Comparison of ENCODE assay signal across 8 cellular contexts in the genomic region with DNA sequence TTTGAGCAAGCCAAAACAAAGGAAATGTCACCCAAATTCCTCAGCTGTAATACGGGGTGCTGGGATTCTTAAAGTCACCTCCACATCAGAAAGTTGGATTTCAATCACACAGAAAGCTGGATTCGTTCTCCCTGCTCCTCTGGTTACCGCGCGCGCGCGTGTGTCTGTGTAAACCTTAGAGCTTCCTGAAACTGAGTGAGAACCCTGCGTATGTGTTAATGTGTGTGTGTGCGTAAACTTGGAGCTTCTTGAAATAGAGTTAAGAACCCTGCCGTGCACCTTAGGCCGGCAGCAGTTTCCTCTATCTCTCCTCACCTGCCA. TPM values are rescaled to one million over a fixed set of nuclear protein-coding genes. Genes with fewer than 3 reads are reported as not detected.
A peak's percentile ranks its signal among the peaks of the same experiment; 100 is the strongest.
DNase-seq lines count a peak whose midpoint lies in the region; FAIRE-seq and TF ChIP-seq lines count a peak whose summit lies in the region.

No MANE protein-coding gene starts in this region.

- peak overlapping the region; percentile 71 for H3K4me3 ChIP-seq in BJ (ENCODE audit: low read depth, low read length)
- peak overlapping the region; percentile 65 for H3K4me3 ChIP-seq in H7 (ENCODE audit: insufficient read depth, low read depth, low read length)
- H3K4me3 ChIP-seq in urinary bladder (ENCODE audit: low read depth, low read length), result peak overlapping the region; percentile 79

- FAIRE-seq in D721Med (lab: Jason Lieb, UNC), result no peak

- DNase-seq in BJ (ENCODE audit: low read depth) (no peak), H7 (no peak), OCI-M1 (lab: John Stamatoyannopoulos, UW) (peak; percentile 27), dedifferentiated amniotic fluid mesenchymal stem cell (ENCODE audit: extremely low spot score) (peak; percentile 28), medulla oblongata (ENCODE audit: extremely low spot score) (peak; percentile 9), COLO829 (ENCODE audit: low spot score) (no peak), D721Med (ENCODE audit: insufficient read length, low spot score) (no peak)

- H3K4me1 ChIP-seq in urinary bladder (ENCODE audit: insufficient read depth), result no peaks in the 10 kb centered on the region

- no peaks in the 10 kb centered on the region for H3K36me3 ChIP-seq in BJ (ENCODE audit: control insufficient read depth, insufficient read depth, low read length)
- no peaks in the 10 kb centered on the region for H3K36me3 ChIP-seq in H7 (replicated peaks; ENCODE audit: control insufficient read depth, insufficient read depth, low read length)
- H3K36me3 ChIP-seq in urinary bladder (ENCODE audit: insufficient read depth), result peaks cover 3% of the 10 kb centered on the region

- CTCF ChIA-PET in BJ (lab: Yijun Ruan, JAX), result interaction anchor here (0.5 to 2.2 kb wide), 7 partner anchors 12 to 564 kb away, joined by 3 to 10 read pairs (median 3); no protein-coding TSS in a partner anchor

- no peak overlapping the region for H3K27ac ChIP-seq in urinary bladder (ENCODE audit: low read depth)

- TF ChIP-seq CTCF in BJ (IDR thresholded peaks at IDR 0.05; ENCODE audit: insufficient read depth, low read depth, low read length) (no peak), D721Med (IDR thresholded peaks at IDR 0.05; ENCODE audit: insufficient read depth, missing control alignments) (no peak)

- POLR2A ChIA-PET in BJ (lab: Charles Lee), result interaction anchor here (0.6 kb wide), 1 partner anchor 23 kb away, joined by 5 read pairs; no protein-coding TSS in a partner anchor

- H3K27me3 ChIP-seq in BJ (ENCODE audit: control insufficient read depth, insufficient read depth, low read length) (no peaks in the 10 kb centered on the region), H7 (ENCODE audit: control insufficient read depth, insufficient read depth, low read length) (peaks cover 6% of the 10 kb centered on the region; the same call in 1 of the 2 replicates)

- WGBS in urinary bladder, result under 1% methylated on average over 12 of the region's 12 CpGs

RNA-seq across cellular contexts. Expression of a gene that starts 0.6 kb away (rescaled TPM):
- polyA plus RNA-seq in BJ (2011; rRNA removed) (12.9 and 24.7 TPM in 2 replicates), urinary bladder (13.8 TPM)
- 5.4 and 5.8 TPM in 2 replicates for polyA minus RNA-seq in BJ (2011; rRNA and poly(A)+ RNA removed)
- total RNA-seq in H7 (2014; rRNA removed; shearing (Covaris generic)), result 6.5 and 6.8 TPM in 2 replicates
- total RNA-seq in urinary bladder, result 39.1 TPM

RNA-seq across cellular contexts. Expression of a gene that starts 45.0 kb away (rescaled TPM):
- polyA plus RNA-seq in BJ (2011; rRNA removed) (not detected in 2 replicates), urinary bladder (not detected)
- polyA minus RNA-seq in BJ (2011; rRNA and poly(A)+ RNA removed), result not detected in 2 replicates
- not detected in 2 replicates for total RNA-seq in H7 (2014; rRNA removed; shearing (Covaris generic))
- not detected for total RNA-seq in urinary bladder

RNA-seq across cellular contexts. Expression of a gene that starts 45.0 kb away (rescaled TPM):
- not detected in 2 replicates for polyA plus RNA-seq in BJ (2011; rRNA removed)
- polyA minus RNA-seq in BJ (2011; rRNA and poly(A)+ RNA removed), result not detected in 2 replicates
- 0.10 and 0.37 TPM in 2 replicates for total RNA-seq in H7 (2014; rRNA removed; shearing (Covaris generic))
- 0.16 TPM for total RNA-seq in urinary bladder
- polyA plus RNA-seq in urinary bladder, result 0.10 TPM

Comparison
In these comparisons a context has a peak if more than half of its experiments do, and no peak if none do; other contexts are left out.
1. DNase-seq: peak in OCI-M1 (single experiment), dedifferentiated amniotic fluid mesenchymal stem cell (single experiment) and medulla oblongata (single experiment); none in BJ (single experiment), H7 (single experiment), COLO829 (single experiment) and D721Med (single experiment).
2. Peak in every context shown above with its lines, with median percentiles within 50 percentile points of each other: H3K4me3 ChIP-seq.